ENCODE assay signal across 23 cellular contexts in genomic region chr2:15145046-15145817, GRCh38.
A peak's percentile ranks its signal among the peaks of the same experiment; 100 is the strongest.
DNase-seq lines count a peak whose midpoint lies in the region; ATAC-seq, FAIRE-seq and TF ChIP-seq lines count a peak whose summit lies in the region.
"Had no signal": no experiment of that assay in that cellular context is flagged by ENCODE, and none has a peak within 500 bp of the region (broad histone marks: within the 10 kb centered on the region; RNA-seq: fewer than 3 reads in every experiment).

No MANE protein-coding gene starts in this region.

- peak; percentile 49 for ATAC-seq in IMR-90 (ENCODE audit: low read depth)
- no peak for ATAC-seq in GM18907 (IDR thresholded peaks at IDR 0.05; ENCODE audit: unreplicated experiment)
- ATAC-seq: GM12878 had no signal

- H2BK20ac ChIP-seq in IMR-90 (ENCODE audit: low read depth, low read length): no peak overlapping the region

- no peak overlapping the region for H4K5ac ChIP-seq in IMR-90 (ENCODE audit: low read depth, low read length)

- FAIRE-seq in GM19239 (lab: Jason Lieb, UNC): no peak
- FAIRE-seq: GM12878, H1 had no signal

- H3K27ac ChIP-seq in IMR-90 (ENCODE audit: insufficient read depth, low read length) (no peak overlapping the region), SJSA1 (peak overlapping the region; percentile 26; the same call in 1 of the 2 replicates), osteoblast (ENCODE audit: low read depth, low read length) (peak overlapping the region; percentile 65)
- H3K27ac ChIP-seq: KMS-11 had no signal

- TF ChIP-seq POLR2A in IMR-90 (IDR thresholded peaks at IDR 0.05; ENCODE audit: low read depth, low read length): no peak

- POLR2A ChIA-PET in IMR-90 (lab: Charles Lee; ENCODE audit: unreplicated experiment): no interaction called here

- no CpG with 5 or more reads among the region's 5 CpGs for WGBS in IMR-90 (ENCODE audit: extremely low coverage in 2 of 2, insufficient read length in 1 of 2), 2 experiments

- H4K8ac ChIP-seq in IMR-90 (ENCODE audit: low read depth in 2 of 2, low read length in 2 of 2): no peak overlapping the region

- H3K23ac ChIP-seq in IMR-90 (ENCODE audit: low read depth, low read length): no peak overlapping the region

- H3K4ac ChIP-seq in IMR-90 (ENCODE audit: low read depth, low read length): no peak overlapping the region

- H2BK120ac ChIP-seq in IMR-90 (ENCODE audit: low read depth, low read length): no peak overlapping the region

- CTCF ChIA-PET in IMR-90 (lab: Yijun Ruan, JAX): no interaction called here

- H3K9ac ChIP-seq in IMR-90 (ENCODE audit: low read depth, low read length): no peak overlapping the region
- H3K9ac ChIP-seq: KMS-11 had no signal

- in situ Hi-C loops in IMR-90 (cut with MboI; ENCODE audit: low sequenced_read_pairs): no loop called here

- H3K4me3 ChIP-seq in IMR-90 (ENCODE audit: insufficient read depth, low read depth, low read length) (no peak overlapping the region), SJSA1 (no peak overlapping the region), osteoblast (ENCODE audit: insufficient read depth, low read length) (peak overlapping the region; percentile 31)
- H3K4me3 ChIP-seq: GM12878 had no signal

- no peaks in the 10 kb centered on the region for H3K36me3 ChIP-seq in IMR-90 (ENCODE audit: control insufficient read depth, insufficient read depth, low read length)
- H3K36me3 ChIP-seq in SJSA1: no peaks in the 10 kb centered on the region
- H3K36me3 ChIP-seq in osteoblast (ENCODE audit: insufficient read depth, low read length): no peaks in the 10 kb centered on the region

- no peak overlapping the region for H2BK5ac ChIP-seq in IMR-90 (ENCODE audit: low read depth, low read length, poor library complexity, severe bottlenecking)

- H4K20me1 ChIP-seq in IMR-90 (ENCODE audit: insufficient read depth, low read length) (no peaks in the 10 kb centered on the region), osteoblast (ENCODE audit: insufficient read depth, low read length) (no peaks in the 10 kb centered on the region)

- H3K18ac ChIP-seq in IMR-90 (ENCODE audit: low read depth, low read length): no peak overlapping the region

- no peak overlapping the region for H2BK15ac ChIP-seq in IMR-90 (ENCODE audit: low read depth, low read length)

- DNase-seq in Daoy (ENCODE audit: low read depth): peak; percentile 30
- no peak for DNase-seq in IMR-90
- peak in 1 of 2 experiments; percentile 49 for DNase-seq in SJSA1 (ENCODE audit: low read depth in 1 of 2, low spot score in 2 of 2)
- peak; percentile 80 for DNase-seq in osteoblast (ENCODE audit: insufficient read length, low spot score, missing footprints)
- no peak for DNase-seq in GM19239 (ENCODE audit: insufficient read length, low spot score)
- DNase-seq in central memory CD4-positive, alpha-beta T cell: no peak
- DNase-seq in ecto neural progenitor cell (ENCODE audit: low spot score): no peak
- DNase-seq: 8988T; CD4-positive, CD25-positive, alpha-beta regulatory T cell; COR-L47; DMS 273 treated with DMSO at 0.1 percent for 48 hours; DND-41; NCI-H1436 treated with DMSO at 0.1 percent for 48 hours; NCI-H2029; NCI-H2171; NCI-H446; OCI-M1; RPMI8226; SIG-M5 had no signal

- no peak overlapping the region for H3K14ac ChIP-seq in IMR-90 (replicated peaks; ENCODE audit: low read depth, low read length)

- H3K56ac ChIP-seq in IMR-90 (ENCODE audit: extremely low read depth, insufficient read depth, low read length): no peak overlapping the region

- H3K27me3 ChIP-seq in IMR-90 (ENCODE audit: control insufficient read depth, insufficient read depth, low read length) (no peaks in the 10 kb centered on the region), SJSA1 (replicated peaks) (no peaks in the 10 kb centered on the region), osteoblast (ENCODE audit: insufficient read depth, low read length) (no peaks in the 10 kb centered on the region)

- no peak for TF ChIP-seq CTCF in IMR-90 (conservative IDR thresholded peaks at IDR 0.05; ENCODE audit: low read depth, low read length)
- TF ChIP-seq CTCF in osteoblast (IDR thresholded peaks at IDR 0.05; ENCODE audit: extremely low read depth, low read depth, low read length): no peak

- H3K4me1 ChIP-seq in IMR-90 (ENCODE audit: control insufficient read depth, insufficient read depth, low read length) (no peaks in the 10 kb centered on the region), SJSA1 (replicated peaks) (peaks cover 16% of the 10 kb centered on the region), osteoblast (ENCODE audit: insufficient read depth, low read length) (peaks cover 19% of the 10 kb centered on the region)

- no peak overlapping the region for H2AFZ ChIP-seq in IMR-90 (replicated peaks; ENCODE audit: low read length, poor library complexity)
- no peak overlapping the region for H2AFZ ChIP-seq in osteoblast (ENCODE audit: low read length)

- peaks cover 4% of the 10 kb centered on the region; the same call in 1 of the 2 replicates for H3K9me1 ChIP-seq in IMR-90 (ENCODE audit: insufficient read depth, low read length)

- intact Hi-C loops in IMR-90 (cut with micrococcal nuclease): no loop called here

- H2AK9ac ChIP-seq in IMR-90 (replicated peaks; ENCODE audit: low read depth, low read length, poor library complexity): no peak overlapping the region

- dilution Hi-C loops in IMR-90 (cut with HindIII; ENCODE audit: low sequenced_read_pairs, unreplicated experiment): no loop called here

- no peak for TF ChIP-seq RAD21 in IMR-90 (IDR thresholded peaks at IDR 0.05; ENCODE audit: low read length)

- no peaks in the 10 kb centered on the region for H3K79me1 ChIP-seq in IMR-90 (ENCODE audit: low read depth in 1 of 2, low read length in 2 of 2)

- H3K4me2 ChIP-seq in IMR-90 (ENCODE audit: low read depth, low read length) (no peak overlapping the region), osteoblast (ENCODE audit: insufficient read depth, low read length) (peak overlapping the region; percentile 53)
- H3K4me2 ChIP-seq: KMS-11 had no signal

- no TSS peak for BruUV-seq in IMR-90 (replicated peaks; lab: Mats Ljungman, UMichigan)

- H3K9me3 ChIP-seq in IMR-90 (ENCODE audit: control insufficient read depth, insufficient read depth, low read length): no peaks in the 10 kb centered on the region
- no peaks in the 10 kb centered on the region for H3K9me3 ChIP-seq in SJSA1 (replicated peaks)
- H3K9me3 ChIP-seq in osteoblast (ENCODE audit: low read depth, low read length): no peaks in the 10 kb centered on the region

- no peak overlapping the region for H4K91ac ChIP-seq in IMR-90 (ENCODE audit: insufficient read depth, low read depth, low read length)

- no peaks in the 10 kb centered on the region for H3K79me2 ChIP-seq in osteoblast (ENCODE audit: insufficient read depth, low read length)

- no peak overlapping the region for H2AK5ac ChIP-seq in IMR-90 (ENCODE audit: low read depth, low read length)

TF ChIP-seq in IMR-90, 13 proteins besides CTCF, POLR2A, EP300 and RAD21:
- TF ChIP-seq USF2 (IDR thresholded peaks at IDR 0.05; ENCODE audit: low read depth, low read length) (no peak), MXI1 (IDR thresholded peaks at IDR 0.05; ENCODE audit: borderline replicate concordance, low read depth, low read length) (no peak), CHD1 (IDR thresholded peaks at IDR 0.05; ENCODE audit: low read depth, low read length) (no peak), FOS (IDR thresholded peaks at IDR 0.05; ENCODE audit: low read depth, low read length) (no peak)

Comparison
In these comparisons a context has a peak if more than half of its experiments do, and no peak if none do; other contexts are left out.
1. DNase-seq: peak in Daoy (single experiment) and osteoblast (single experiment); none in IMR-90 (single experiment), GM19239 (single experiment), central memory CD4-positive, alpha-beta T cell (single experiment) and ecto neural progenitor cell (single experiment).